Comparison of ENCODE assay signal across 21 cellular contexts in the genomic region with DNA sequence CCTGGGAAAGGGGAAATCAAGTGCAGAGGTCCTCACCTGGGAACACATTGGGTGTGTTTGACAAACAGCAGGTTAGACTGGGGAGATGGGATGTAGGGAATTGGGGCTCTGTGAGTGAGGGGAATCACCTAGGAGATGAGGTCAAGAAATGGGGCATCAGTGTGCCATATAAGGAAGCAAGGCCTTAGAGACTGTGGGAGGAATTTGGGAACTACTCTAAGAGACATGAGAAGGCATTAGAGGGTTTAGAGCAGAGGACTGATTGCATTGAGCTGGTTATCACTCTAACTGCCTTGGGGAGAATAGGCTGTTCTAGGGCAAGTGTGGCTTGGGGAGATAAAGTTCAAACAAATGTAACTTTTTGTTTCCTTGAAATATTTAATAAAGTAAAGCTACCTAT.
DNase-seq lines count a peak whose midpoint lies in the region; ATAC-seq, FAIRE-seq and TF ChIP-seq lines count a peak whose summit lies in the region.
"Had no signal": no experiment of that assay in that cellular context is flagged by ENCODE, and none has a peak within 500 bp of the region (broad histone marks: within the 10 kb centered on the region; RNA-seq: fewer than 3 reads in every experiment).

No MANE protein-coding gene starts in this region.

- TF ChIP-seq CTCF in H1 (IDR thresholded peaks at IDR 0.05; ENCODE audit: control extremely low read depth in 1 of 3, insufficient read depth in 1 of 3, low read depth in 1 of 3, low read length in 3 of 3) (no peak), nephron progenitor cell (IDR thresholded peaks at IDR 0.05) (no peak), Peyer's patch (IDR thresholded peaks at IDR 0.05) (no peak)

- no peak overlapping the region for H4K5ac ChIP-seq in H1 (ENCODE audit: insufficient read length, low read depth, low read length)

- H3K79me2 ChIP-seq in H1 (ENCODE audit: control insufficient read depth in 1 of 2, insufficient read depth in 2 of 2, low read length in 2 of 2), result no peaks in the 10 kb centered on the region

- H3K9me3 ChIP-seq in H1 (ENCODE audit: insufficient read depth in 2 of 2, low read depth in 1 of 2, low read length in 1 of 2) (no peaks in the 10 kb centered on the region), Peyer's patch (no peaks in the 10 kb centered on the region)
- H3K9me3 ChIP-seq: SK-N-SH had no signal

- no peaks in the 10 kb centered on the region for H3K36me3 ChIP-seq in H1 (ENCODE audit: control insufficient read depth in 2 of 4, insufficient read depth in 4 of 4, low read length in 3 of 4)
- no peaks in the 10 kb centered on the region for H3K36me3 ChIP-seq in Peyer's patch

- no peak overlapping the region for H3K9ac ChIP-seq in H1 (replicated peaks in 1 of 4; ENCODE audit: extremely low read depth in 1 of 4, low read depth in 3 of 4, low read length in 3 of 4)
- H3K9ac ChIP-seq: SK-N-SH had no signal

- no peak overlapping the region for H2BK120ac ChIP-seq in H1 (replicated peaks; ENCODE audit: low read depth, low read length)

- ATAC-seq in left colon (no peak), GM18868 (IDR thresholded peaks at IDR 0.05; ENCODE audit: unreplicated experiment) (no peak), GM19328 (IDR thresholded peaks at IDR 0.05; ENCODE audit: unreplicated experiment) (no peak)

- H3K18ac ChIP-seq in H1 (ENCODE audit: extremely low read depth, low read length), result no peak overlapping the region

- H2AFZ ChIP-seq in H1 (ENCODE audit: low read length), result no peak overlapping the region

- H3K56ac ChIP-seq in H1 (replicated peaks; ENCODE audit: insufficient read length, low read depth, low read length), result no peak overlapping the region

- H2BK15ac ChIP-seq in H1 (ENCODE audit: low read length), result no peak overlapping the region; the same call in 1 of the 2 replicates

- DNase-seq in OCI-M1 (lab: John Stamatoyannopoulos, UW) (peak; percentile 61), H1 (ENCODE audit: low read depth in 1 of 2, low spot score in 2 of 2) (no peak), nephron progenitor cell (no peak), left colon (no peak), Peyer's patch (no peak)
- DNase-seq: ACHN, DMS79, HCEC 1CT, Karpas-422, NCI-H1048, NCI-H1436, NCI-H2029 treated with DMSO at 0.1 percent for 48 hours, NCI-H510A, NCI-H748 treated with DMSO at 0.1 percent for 48 hours, SHP77, SK-N-SH had no signal

- H4K8ac ChIP-seq in H1 (ENCODE audit: extremely low read depth, insufficient read depth, low read length), result no peak overlapping the region

- H2AK5ac ChIP-seq in H1 (ENCODE audit: low read depth, low read length), result no peak overlapping the region

- H3K4me2 ChIP-seq in H1 (ENCODE audit: insufficient read depth in 1 of 2, low read depth in 2 of 2, low read length in 2 of 2), result no peak overlapping the region
- H3K4me2 ChIP-seq: SK-N-SH had no signal

- peak overlapping the region; percentile 19 for H3K4ac ChIP-seq in H1 (replicated peaks; ENCODE audit: insufficient read length, low read depth, low read length)

- H3K27ac Mint-ChIP-seq in nephron progenitor cell, result peak overlapping the region; percentile 44
- H3K27ac Mint-ChIP-seq: IgD-negative memory B cell had no signal

- no peak for TF ChIP-seq RAD21 in H1 (IDR thresholded peaks at IDR 0.05 in 1 of 2, conservative IDR thresholded peaks at IDR 0.05 in 1 of 2; ENCODE audit: low read depth in 2 of 2, low read length in 2 of 2)

- no peaks in the 10 kb centered on the region for H3K79me1 ChIP-seq in H1 (ENCODE audit: low read depth, low read length)

- no peak overlapping the region for H3K4me3 Mint-ChIP-seq in nephron progenitor cell
- H3K4me3 Mint-ChIP-seq: IgD-negative memory B cell had no signal

- H3K27me3 ChIP-seq in H1 (replicated peaks in 1 of 4; ENCODE audit: control insufficient read depth in 3 of 4, extremely low read depth in 1 of 4, insufficient read depth in 3 of 4, low read length in 3 of 4), result no peaks in the 10 kb centered on the region
- no peaks in the 10 kb centered on the region for H3K27me3 ChIP-seq in Peyer's patch

- no peaks in the 10 kb centered on the region for H4K20me1 ChIP-seq in H1 (replicated peaks in 1 of 2; ENCODE audit: control insufficient read depth in 1 of 2, insufficient read depth in 2 of 2, low read length in 2 of 2)

- CTCF ChIA-PET in H1 (lab: Charles Lee; ENCODE audit: partially characterized antibody), result interaction anchor here (0.7 to 1.0 kb wide), 3 partner anchors 12 to 244 kb away, joined by 3 read pairs; no protein-coding TSS in a partner anchor

- FAIRE-seq in H1 (lab: Jason Lieb, UNC), result peak; percentile 42
- FAIRE-seq: HTR-8/SVneo had no signal

- H3K23ac ChIP-seq in H1 (ENCODE audit: insufficient read length), result no peak overlapping the region

- H3K4me3 ChIP-seq in H1 (ENCODE audit: extremely low read depth in 1 of 4, insufficient read depth in 2 of 4, low read depth in 3 of 4, low read length in 4 of 4), result no peak overlapping the region
- H3K4me3 ChIP-seq in Peyer's patch, result no peak overlapping the region

- no peak overlapping the region for H2BK5ac ChIP-seq in H1 (ENCODE audit: low read depth, low read length)

- POLR2A ChIA-PET in H1 (lab: Charles Lee; ENCODE audit: partially characterized antibody), result interaction anchor here (1.9 kb wide), 1 partner anchor 10 kb away, joined by 6 read pairs; no protein-coding TSS in a partner anchor

- H3K36me3 Mint-ChIP-seq in nephron progenitor cell (ENCODE audit: low read depth), result no peaks in the 10 kb centered on the region
- H3K36me3 Mint-ChIP-seq: IgD-negative memory B cell had no signal

- peaks cover 48% of the 10 kb centered on the region for H3K4me1 Mint-ChIP-seq in nephron progenitor cell

- TF ChIP-seq POLR2A in H1 (IDR thresholded peaks at IDR 0.05; ENCODE audit: control extremely low read depth in 1 of 2, low read depth in 2 of 2, low read length in 2 of 2) (no peak), Peyer's patch (IDR thresholded peaks at IDR 0.05) (no peak)

- no peak overlapping the region for H2BK20ac ChIP-seq in H1 (ENCODE audit: low read length)

- H3K27ac ChIP-seq in H1 (ENCODE audit: low read depth, low read length) (no peak overlapping the region), Peyer's patch (no peak overlapping the region)
- H3K27ac ChIP-seq: C4-2B had no signal

- no peaks in the 10 kb centered on the region for H3K27me3 Mint-ChIP-seq in nephron progenitor cell (ENCODE audit: low read depth, poor library complexity)

- no peak overlapping the region for H2BK12ac ChIP-seq in H1 (ENCODE audit: low read depth, low read length)

- H3K9me3 Mint-ChIP-seq in nephron progenitor cell, result peaks cover 4% of the 10 kb centered on the region

- H3K4me1 ChIP-seq in H1 (replicated peaks in 1 of 4; ENCODE audit: control insufficient read depth in 3 of 4, insufficient read depth in 4 of 4, low read length in 3 of 4) (peaks cover 0 to 7% (median 5%) of the 10 kb centered on the region in 4 experiments; a peak in 3 of 7 replicates), Peyer's patch (no peaks in the 10 kb centered on the region)

- H3K14ac ChIP-seq in H1 (ENCODE audit: insufficient read length), result no peak overlapping the region

- no peak overlapping the region for H4K91ac ChIP-seq in H1 (replicated peaks; ENCODE audit: insufficient read length, low read length)

- TF ChIP-seq EP300 in H1 (IDR thresholded peaks at IDR 0.05; ENCODE audit: borderline replicate concordance in 1 of 2, low read depth in 2 of 2, low read length in 2 of 2), result no peak

- intact Hi-C loops in left colon (cut with DNase I, micrococcal nuclease), result no loop called here

- H3K23me2 ChIP-seq in H1 (ENCODE audit: low read depth, low read length), result no peaks in the 10 kb centered on the region

TF ChIP-seq in H1, 55 proteins besides CTCF, POLR2A, EP300 and RAD21:
- no peak for TF ChIP-seq CBX5 (IDR thresholded peaks at IDR 0.05; ENCODE audit: low read depth, low read length)
- TF ChIP-seq SRF (IDR thresholded peaks at IDR 0.05; ENCODE audit: low read depth, low read length), result peak; percentile 80
